ENCODE assay signal across 7 cellular contexts in genomic region chr18:55234366-55235093, GRCh38.
DNase-seq lines count a peak whose midpoint lies in the region; ATAC-seq and TF ChIP-seq lines count a peak whose summit lies in the region.

No MANE protein-coding gene starts in this region.

- peaks cover 2% of the 10 kb centered on the region for H3K27me3 Mint-ChIP-seq in brain

- peak overlapping the region in 4 of 5 experiments; percentile 52 to 71 (median 64) for H3K4me3 Mint-ChIP-seq in brain

- DNase-seq in NCI-H1436 (lab: John Stamatoyannopoulos, UW) (peak; percentile 82), SKM-1 (lab: John Stamatoyannopoulos, UW; ENCODE audit: unreplicated experiment) (peak; percentile 19), iPS-NIHi7 (ENCODE audit: extremely low spot score) (peak; percentile 77), smooth muscle cell of the brain vasculature (ENCODE audit: low read depth, low spot score) (peak; percentile 76)

- peaks cover 55% of the 10 kb centered on the region for H3K4me1 Mint-ChIP-seq in brain

- ATAC-seq in GM18508 (IDR thresholded peaks at IDR 0.05; ENCODE audit: insufficient read depth, unreplicated experiment), result peak; percentile 69
- ATAC-seq in HG02870 (IDR thresholded peaks at IDR 0.05; ENCODE audit: unreplicated experiment), result peak; percentile 54

- H3K36me3 Mint-ChIP-seq in brain, result peaks cover 59% of the 10 kb centered on the region

- peak; percentile 83 to 90 for TF ChIP-seq CTCF in brain (conservative IDR thresholded peaks at IDR 0.05)

- peak overlapping the region; percentile 8 to 91 (median 72) for H3K27ac Mint-ChIP-seq in brain

- H3K9me3 Mint-ChIP-seq in brain, result no peaks in the 10 kb centered on the region

Comparison
In these comparisons a context has a peak if more than half of its experiments do, and no peak if none do; other contexts are left out.
1. Peak in every context shown above with its lines: DNase-seq and ATAC-seq.
2. DNase-seq: peak in every context shown above with its lines; median percentile 82 in NCI-H1436; 77 in iPS-NIHi7; 76 in smooth muscle cell of the brain vasculature; 19 in SKM-1.